2 cellular contexts compared by ENCODE assay signal in genomic region chr19:5806133-5806489, GRCh38.
TF ChIP-seq lines count a peak whose summit lies in the region.

No MANE protein-coding gene starts in this region.

TF ChIP-seq in HCT116, 20 proteins besides CTCF, POLR2A, EP300 and RAD21:
- no peak for TF ChIP-seq SRF (IDR thresholded peaks at IDR 0.05; ENCODE audit: low read depth)
- TF ChIP-seq ZFX (IDR thresholded peaks at IDR 0.05), result no peak
- TF ChIP-seq ZBTB33 (IDR thresholded peaks at IDR 0.05; ENCODE audit: extremely low read depth, insufficient replicate concordance, low read length), result no peak
- no peak for TF ChIP-seq JUND (IDR thresholded peaks at IDR 0.05)
- TF ChIP-seq REST (IDR thresholded peaks at IDR 0.05; ENCODE audit: low read depth), result no peak
- TF ChIP-seq MAX (IDR thresholded peaks at IDR 0.05), result no peak
- no peak for TF ChIP-seq CEBPB (IDR thresholded peaks at IDR 0.05; ENCODE audit: low read depth)
- TF ChIP-seq CBX3 (IDR thresholded peaks at IDR 0.05; ENCODE audit: low read depth), result no peak
- TF ChIP-seq EZH2 (IDR thresholded peaks at IDR 0.05), result no peak
- no peak for TF ChIP-seq ELF1 (IDR thresholded peaks at IDR 0.05; ENCODE audit: borderline replicate concordance, low read depth)
- no peak for TF ChIP-seq ATF3 (IDR thresholded peaks at IDR 0.05)
- no peak for TF ChIP-seq POLR2AphosphoS5 (IDR thresholded peaks at IDR 0.05; ENCODE audit: low read depth, low read length)
- no peak for TF ChIP-seq TCF7L2 (IDR thresholded peaks at IDR 0.05; ENCODE audit: borderline replicate concordance, extremely low read depth, insufficient read depth, insufficient read length)
- TF ChIP-seq FOSL1 (IDR thresholded peaks at IDR 0.05; ENCODE audit: low read depth), result no peak
- TF ChIP-seq ZNF274 (IDR thresholded peaks at IDR 0.05; ENCODE audit: low read depth, low read length), result no peak
- TF ChIP-seq EZH2phosphoT487 (IDR thresholded peaks at IDR 0.05; ENCODE audit: borderline replicate concordance), result no peak
- TF ChIP-seq YY1 (IDR thresholded peaks at IDR 0.05; ENCODE audit: extremely low read depth, insufficient replicate concordance, low read depth, low read length), result no peak
- TF ChIP-seq SIN3A (IDR thresholded peaks at IDR 0.05; ENCODE audit: low read depth), result no peak
- TF ChIP-seq EGR1 (IDR thresholded peaks at IDR 0.05; ENCODE audit: low read depth), result no peak

TF ChIP-seq in K562, 482 proteins besides CTCF, POLR2A, EP300 and RAD21:
- TF ChIP-seq ZNF431 (CRISPR knock-in tag; IDR thresholded peaks at IDR 0.05) (no peak), SLC30A9 (CRISPR knock-in tag; IDR thresholded peaks at IDR 0.05) (no peak), SMARCC2 (IDR thresholded peaks at IDR 0.05; ENCODE audit: low read depth) (no peak), SIRT6 (IDR thresholded peaks at IDR 0.05; ENCODE audit: low read depth, low read length) (no peak), PREB (CRISPR knock-in tag; IDR thresholded peaks at IDR 0.05) (no peak), ARID1B (IDR thresholded peaks at IDR 0.05) (0 out of 2 replicates have a peak, but pooled peaks have one; percentile 1), ZNF785 (CRISPR knock-in tag; IDR thresholded peaks at IDR 0.05) (no peak), RB1 (IDR thresholded peaks at IDR 0.05; ENCODE audit: low read depth) (no peak), ZNF76 (CRISPR knock-in tag; IDR thresholded peaks at IDR 0.05; ENCODE audit: borderline replicate concordance) (no peak), HCFC1 (IDR thresholded peaks at IDR 0.05; ENCODE audit: low read depth, low read length) (no peak), KLF10 (CRISPR knock-in tag; IDR thresholded peaks at IDR 0.05) (no peak), ZNF41 (CRISPR knock-in tag; conservative IDR thresholded peaks at IDR 0.05) (no peak), ZNF561 (CRISPR knock-in tag; conservative IDR thresholded peaks at IDR 0.05) (no peak), TBL1XR1 (IDR thresholded peaks at IDR 0.05; ENCODE audit: low read length in 2 of 2) (no peak), RCOR1 (IDR thresholded peaks at IDR 0.05; ENCODE audit: borderline replicate concordance in 1 of 2, low read depth in 2 of 2, low read length in 2 of 2) (0 out of 4 replicates have a peak, but pooled peaks of 1 of the 2 experiments have one; percentile 1), MAFK (IDR thresholded peaks at IDR 0.05; ENCODE audit: low read length) (no peak), FOXJ2 (tag; IDR thresholded peaks at IDR 0.05) (no peak)
TF ChIP-seq in K562: peak in this region for 2.
